Comparison of ENCODE assay signal across 1 cellular context in genomic region chr7:91916068-91916440, GRCh38.
A peak's percentile ranks its signal among the peaks of the same experiment; 100 is the strongest.
TF ChIP-seq lines count a peak whose summit lies in the region.

No MANE protein-coding gene starts in this region.

TF ChIP-seq in K562, 482 proteins besides CTCF, POLR2A, EP300 and RAD21:
- TF ChIP-seq ZSCAN29 (IDR thresholded peaks at IDR 0.05), result no peak
- peak; percentile 20; the same call in 1 of the 2 replicates for TF ChIP-seq C11orf30 (IDR thresholded peaks at IDR 0.05; ENCODE audit: low read depth)
TF ChIP-seq in K562: peak in this region for 1.
